ENCODE assay signal across 1 cellular context in the genomic region with DNA sequence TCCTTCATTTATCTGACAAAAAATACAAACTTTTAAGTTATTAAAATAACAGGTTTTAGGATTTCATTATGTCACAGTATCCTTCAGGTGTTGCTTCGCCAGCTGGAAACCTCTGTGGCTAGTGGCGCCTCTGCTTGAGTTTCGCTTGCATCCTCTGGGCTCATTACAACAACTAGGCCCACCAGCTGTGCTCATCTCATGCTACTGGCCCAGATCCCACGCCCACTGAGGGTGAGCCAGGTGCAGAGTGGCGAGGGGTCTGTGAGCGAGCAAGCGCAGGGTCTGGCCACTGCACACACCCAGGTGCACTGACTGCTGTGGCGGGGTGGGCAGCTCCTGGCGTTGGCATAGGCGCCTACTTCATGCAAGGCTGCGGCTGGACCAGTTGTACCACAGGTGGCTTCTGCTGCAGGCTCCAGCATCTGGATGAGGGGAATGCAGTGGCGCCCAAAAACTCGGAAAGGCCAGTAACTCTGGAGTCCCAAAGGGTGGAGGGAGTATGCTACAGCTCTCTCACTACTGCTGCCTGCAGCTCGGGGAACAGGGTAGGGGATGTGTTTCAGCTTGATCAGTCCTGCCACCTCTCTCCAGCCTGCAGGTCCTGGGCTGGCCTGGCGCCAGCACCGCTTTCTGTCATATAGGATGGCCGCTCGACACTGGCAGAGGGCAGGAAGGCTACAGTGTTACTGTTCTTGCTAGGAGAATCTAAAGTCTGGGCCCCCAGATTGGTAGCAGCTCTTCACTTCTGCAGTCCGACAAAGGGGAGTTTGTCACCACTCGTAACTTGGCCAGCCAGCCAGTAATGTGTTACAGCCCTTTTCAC.
TF ChIP-seq lines count a peak whose summit lies in the region.

No MANE protein-coding gene starts in this region.

TF ChIP-seq in H1, 55 proteins besides CTCF, POLR2A, EP300 and RAD21:
- no peak for TF ChIP-seq BCL11A (IDR thresholded peaks at IDR 0.05; ENCODE audit: low read depth in 2 of 2, low read length in 2 of 2)
- TF ChIP-seq PHF8 (conservative IDR thresholded peaks at IDR 0.05; ENCODE audit: low read depth, low read length) = no peak
- no peak for TF ChIP-seq BRCA1 (IDR thresholded peaks at IDR 0.05; ENCODE audit: low read depth, low read length)
- TF ChIP-seq SP4 (IDR thresholded peaks at IDR 0.05; ENCODE audit: low read length) = no peak
- TF ChIP-seq BACH1 (IDR thresholded peaks at IDR 0.05; ENCODE audit: low read length) = no peak
- TF ChIP-seq TBP (IDR thresholded peaks at IDR 0.05; ENCODE audit: low read depth, low read length) = no peak
- TF ChIP-seq HDAC2 (IDR thresholded peaks at IDR 0.05; ENCODE audit: borderline replicate concordance in 1 of 2, low read depth in 2 of 2, low read length in 2 of 2) = no peak
- TF ChIP-seq SRF (IDR thresholded peaks at IDR 0.05; ENCODE audit: low read depth, low read length) = no peak
- no peak for TF ChIP-seq GABPA (IDR thresholded peaks at IDR 0.05; ENCODE audit: borderline replicate concordance, insufficient read depth, low read length)
- TF ChIP-seq ASH2L (IDR thresholded peaks at IDR 0.05; ENCODE audit: low read length) = no peak
- TF ChIP-seq, protein P1, sequence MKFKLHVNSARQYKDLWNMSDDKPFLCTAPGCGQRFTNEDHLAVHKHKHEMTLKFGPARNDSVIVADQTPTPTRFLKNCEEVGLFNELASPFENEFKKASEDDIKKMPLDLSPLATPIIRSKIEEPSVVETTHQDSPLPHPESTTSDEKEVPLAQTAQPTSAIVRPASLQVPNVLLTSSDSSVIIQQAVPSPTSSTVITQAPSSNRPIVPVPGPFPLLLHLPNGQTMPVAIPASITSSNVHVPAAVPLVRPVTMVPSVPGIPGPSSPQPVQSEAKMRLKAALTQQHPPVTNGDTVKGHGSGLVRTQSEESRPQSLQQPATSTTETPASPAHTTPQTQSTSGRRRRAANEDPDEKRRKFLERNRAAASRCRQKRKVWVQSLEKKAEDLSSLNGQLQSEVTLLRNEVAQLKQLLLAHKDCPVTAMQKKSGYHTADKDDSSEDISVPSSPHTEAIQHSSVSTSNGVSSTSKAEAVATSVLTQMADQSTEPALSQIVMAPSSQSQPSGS (IDR thresholded peaks at IDR 0.05; ENCODE audit: low read length) = no peak
- no peak for TF ChIP-seq TEAD4 (IDR thresholded peaks at IDR 0.05; ENCODE audit: low read depth, low read length)
- no peak for TF ChIP-seq RNF2 (IDR thresholded peaks at IDR 0.05; ENCODE audit: borderline replicate concordance, low read depth, low read length, missing control alignments, poor library complexity, severe bottlenecking)
- no peak for TF ChIP-seq SIN3A (conservative IDR thresholded peaks at IDR 0.05 in 1 of 2, IDR thresholded peaks at IDR 0.05 in 1 of 2; ENCODE audit: low read depth in 1 of 2, low read length in 2 of 2)
- TF ChIP-seq, protein P2, sequence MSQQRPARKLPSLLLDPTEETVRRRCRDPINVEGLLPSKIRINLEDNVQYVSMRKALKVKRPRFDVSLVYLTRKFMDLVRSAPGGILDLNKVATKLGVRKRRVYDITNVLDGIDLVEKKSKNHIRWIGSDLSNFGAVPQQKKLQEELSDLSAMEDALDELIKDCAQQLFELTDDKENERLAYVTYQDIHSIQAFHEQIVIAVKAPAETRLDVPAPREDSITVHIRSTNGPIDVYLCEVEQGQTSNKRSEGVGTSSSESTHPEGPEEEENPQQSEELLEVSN (IDR thresholded peaks at IDR 0.05) = no peak
- no peak for TF ChIP-seq GTF2F1 (IDR thresholded peaks at IDR 0.05; ENCODE audit: borderline replicate concordance, low read depth, low read length)
- TF ChIP-seq TCF12 (IDR thresholded peaks at IDR 0.05; ENCODE audit: low read depth, low read length) = no peak
- no peak for TF ChIP-seq SP2 (IDR thresholded peaks at IDR 0.05; ENCODE audit: low read length)
